In genomic region chr15:74376226-74376625, GRCh38 we compare ENCODE assay signal across 33 cellular contexts. TPM values are rescaled to one million over a fixed set of nuclear protein-coding genes. Genes with fewer than 3 reads are reported as not detected.
"Had no signal": no experiment of that assay in that cellular context is flagged by ENCODE, and none has a peak within 500 bp of the region (broad histone marks: within the 10 kb centered on the region; RNA-seq: fewer than 3 reads in every experiment).

No MANE protein-coding gene starts in this region.

- H3K9me3 ChIP-seq: ascending aorta, gastroesophageal sphincter, pancreas, prostate gland, thoracic aorta, upper lobe of left lung, vagina had no signal

- H3K4me3 Mint-ChIP-seq: activated B cell treated with CpG ODN at 0.5 μM for 24 hours; activated naive CD8-positive, alpha-beta T cell; activated T-cell treated with anti-CD3 and anti-CD28 coated beads, Interleukin-2, amount 50 U/mL, for 4 hours; brain; neural crest cell; stimulated activated memory B cell treated with anti-CD40 and anti-IgM and Interleukin-4, amounts not matched to agents 10 μg/mL and 1 μg/mL and 100 μg/mL, for 72 hours; T-helper 2 cell treated with Interferon-gamma antibody and Interleukin-4, amounts not matched to agents 5 μg/mL and 100 μg/mL, for 36 hours had no signal

- H3K36me3 Mint-ChIP-seq: activated naive CD8-positive, alpha-beta T cell; brain; naive B cell; stimulated activated memory B cell treated with anti-CD40 and anti-IgM and Interleukin-4, amounts not matched to agents 10 μg/mL and 1 μg/mL and 100 μg/mL, for 72 hours had no signal

- DNase-seq: activated B cell treated with CpG ODN at 0.5 μM for 24 hours; activated CD8-positive, alpha-beta memory T cell treated with anti-CD3 and anti-CD28 coated beads, Interleukin-2, amount 50 U/mL, for 48 hours; activated naive CD4-positive, alpha-beta T cell treated with Interleukin-2 at 50 U/mL for 16 hours; activated T-cell treated with anti-CD3 and anti-CD28 coated beads, Interleukin-2, amount 50 U/mL, for 4 hours; cerebellar nuclear complex; cortex of kidney; effector memory CD8-positive, alpha-beta T cell; erythroblast; hippocampal formation; left colon; mammary epithelial cell; naive B cell; nucleus accumbens; pancreas; retina; stimulated activated CD4-positive, alpha-beta T cell treated with anti-CD3 and anti-CD28 coated beads, Interleukin-1b, Interleukin-23, amount 100 ng/mL, for 48 hours; stimulated activated CD4-positive, alpha-beta T cell treated with anti-CD3 and anti-CD28 coated beads, Interleukin-4, amount 100 ng/mL, for 4 hours; stimulated activated CD8-positive, alpha-beta memory T cell treated with anti-CD3 and anti-CD28 coated beads, Interleukin-4, amount 100 ng/mL, for 48 hours; T-helper 1 cell; upper lobe of left lung had no signal

- H3K27ac ChIP-seq: ascending aorta, cardiac muscle cell, gastroesophageal sphincter, pancreas, prostate gland, thoracic aorta, upper lobe of left lung, vagina had no signal

- H3K4me1 ChIP-seq: prostate gland had no signal

- H3K36me3 ChIP-seq: ascending aorta, cardiac muscle cell, gastroesophageal sphincter, pancreas, prostate gland, thoracic aorta, upper lobe of left lung, vagina had no signal

- H3K27ac Mint-ChIP-seq: activated B cell treated with CpG ODN at 0.5 μM for 24 hours; activated naive CD8-positive, alpha-beta T cell; activated T-helper 2 cell treated with anti-CD3 and anti-CD28 coated beads, Interferon-gamma antibody, Interleukin-2, Interleukin-4, amounts not matched to agents 10 μg/mL and 5 μg/mL and 100 μg/mL, durations not matched to agents 14 hours and 24 hours and 36 hours; brain; effector memory CD8-positive, alpha-beta T cell; T-helper 2 cell treated with Interferon-gamma antibody and Interleukin-4, amounts not matched to agents 5 μg/mL and 100 μg/mL, for 36 hours had no signal

- H3K27me3 Mint-ChIP-seq: activated naive CD8-positive, alpha-beta T cell; stimulated activated memory B cell treated with anti-CD40 and anti-IgM and Interleukin-4, amounts not matched to agents 10 μg/mL and 1 μg/mL and 100 μg/mL, for 72 hours had no signal

- H3K9me3 Mint-ChIP-seq: activated B cell treated with CpG ODN at 0.5 μM for 24 hours; activated T-cell treated with anti-CD3 and anti-CD28 coated beads, Interleukin-2, amount 50 U/mL, for 4 hours; activated T-helper 2 cell treated with anti-CD3 and anti-CD28 coated beads, Interferon-gamma antibody, Interleukin-2, Interleukin-4, amounts not matched to agents 10 μg/mL and 5 μg/mL and 100 μg/mL, durations not matched to agents 14 hours and 24 hours and 36 hours; brain; effector memory CD8-positive, alpha-beta T cell; naive B cell; neural crest cell; stimulated activated memory B cell treated with anti-CD40 and anti-IgM and Interleukin-4, amounts not matched to agents 10 μg/mL and 1 μg/mL and 100 μg/mL, for 72 hours; T-helper 2 cell treated with Interferon-gamma antibody and Interleukin-4, amounts not matched to agents 5 μg/mL and 100 μg/mL, for 36 hours had no signal

- H3K4me3 ChIP-seq: ascending aorta, cardiac muscle cell, gastroesophageal sphincter, pancreas, prostate gland, smooth muscle cell, thoracic aorta, upper lobe of left lung, vagina had no signal

RNA-seq across cellular contexts. Expression of gene CYP11A1, which starts 8.8 kb away (rescaled TPM):
- total RNA-seq: activated B cell treated with CpG ODN at 0.5 μM for 24 hours; activated T-helper 2 cell treated with anti-CD3 and anti-CD28 coated beads, Interferon-gamma antibody, Interleukin-2, Interleukin-4, amounts not matched to agents 10 μg/mL and 5 μg/mL and 100 μg/mL, durations not matched to agents 14 hours and 24 hours and 36 hours; thoracic aorta had no signal
